In genomic region chr16:27470567-27471431, GRCh38 we compare ENCODE assay signal across 1 cellular context.
A peak's percentile ranks its signal among the peaks of the same experiment; 100 is the strongest.
TF ChIP-seq lines count a peak whose summit lies in the region.

No MANE protein-coding gene starts in this region.

TF ChIP-seq in HepG2, 621 proteins besides CTCF, POLR2A, EP300 and RAD21 (continued from another document and continues in another):
- no peak for TF ChIP-seq SRSF9 (IDR thresholded peaks at IDR 0.05; ENCODE audit: borderline replicate concordance, insufficient read depth, low read depth, low read length, poor library complexity, severe bottlenecking)
- TF ChIP-seq ZNF343 (CRISPR knock-in tag; IDR thresholded peaks at IDR 0.05) = 0 out of 2 replicates have a peak, but pooled peaks have one; percentile 51
- TF ChIP-seq CENPBD1 (CRISPR knock-in tag; IDR thresholded peaks at IDR 0.05; ENCODE audit: borderline replicate concordance, low read depth) = no peak
- peak; percentile 72 for TF ChIP-seq HNF1B (CRISPR knock-in tag; IDR thresholded peaks at IDR 0.05)
- TF ChIP-seq MXD4 (CRISPR knock-in tag; IDR thresholded peaks at IDR 0.05) = no peak
- no peak for TF ChIP-seq ZNF512 (CRISPR knock-in tag; IDR thresholded peaks at IDR 0.05)
- TF ChIP-seq MLX (CRISPR knock-in tag; IDR thresholded peaks at IDR 0.05) = peak; percentile 52; the same call in 1 of the 2 replicates
- no peak for TF ChIP-seq FIP1L1 (IDR thresholded peaks at IDR 0.05; ENCODE audit: borderline replicate concordance, insufficient read depth, low read depth, low read length)
- TF ChIP-seq ZNF589 (CRISPR knock-in tag; conservative IDR thresholded peaks at IDR 0.05) = peak; percentile 92
- no peak for TF ChIP-seq SNAPC5 (CRISPR knock-in tag; IDR thresholded peaks at IDR 0.05; ENCODE audit: borderline replicate concordance)
- peak; percentile 70 for TF ChIP-seq MIER3 (CRISPR knock-in tag; IDR thresholded peaks at IDR 0.05; ENCODE audit: borderline replicate concordance)
- TF ChIP-seq ZNF12 (CRISPR knock-in tag; IDR thresholded peaks at IDR 0.05) = no peak
- TF ChIP-seq ZNF687 (CRISPR knock-in tag; IDR thresholded peaks at IDR 0.05) = peak; percentile 97
- TF ChIP-seq FOXA3 (CRISPR knock-in tag; IDR thresholded peaks at IDR 0.05) = peak; percentile 70
- TF ChIP-seq ELF3 (CRISPR knock-in tag; IDR thresholded peaks at IDR 0.05) = peak; percentile 97
- peak; percentile 87; the same call in 1 of the 2 replicates for TF ChIP-seq ZNF614 (CRISPR knock-in tag; IDR thresholded peaks at IDR 0.05; ENCODE audit: borderline replicate concordance)
- TF ChIP-seq SRY (CRISPR knock-in tag; IDR thresholded peaks at IDR 0.05) = no peak
- TF ChIP-seq FOXO4 (CRISPR knock-in tag; conservative IDR thresholded peaks at IDR 0.05) = no peak
- TF ChIP-seq ZNF547 (CRISPR knock-in tag; IDR thresholded peaks at IDR 0.05) = no peak
- peak; percentile 66; the same call in 1 of the 2 replicates for TF ChIP-seq BCL6 (CRISPR knock-in tag; IDR thresholded peaks at IDR 0.05)
- no peak for TF ChIP-seq PATZ1 (CRISPR knock-in tag; IDR thresholded peaks at IDR 0.05)
- peak; percentile 65; the same call in 1 of the 2 replicates for TF ChIP-seq ZNF788 (CRISPR knock-in tag; IDR thresholded peaks at IDR 0.05; ENCODE audit: borderline replicate concordance)
- peak; percentile 97 for TF ChIP-seq TEAD3 (CRISPR knock-in tag; optimal IDR thresholded peaks at IDR 0.05; ENCODE audit: borderline replicate concordance)
- no peak for TF ChIP-seq SOX13 (IDR thresholded peaks at IDR 0.05)
- TF ChIP-seq SOX13 (CRISPR knock-in tag; conservative IDR thresholded peaks at IDR 0.05 in 1 of 2, IDR thresholded peaks at IDR 0.05 in 1 of 2) = peak in 1 of 2 experiments; percentile 60; a peak in 1 of 4 replicates
- peak; percentile 94; the same call in 2 of the 3 replicates for TF ChIP-seq MXI1 (IDR thresholded peaks at IDR 0.05; ENCODE audit: borderline replicate concordance, low read depth, low read length)
- TF ChIP-seq TCF12 (IDR thresholded peaks at IDR 0.05) = no peak
- no peak for TF ChIP-seq TCF12 (CRISPR knock-in tag; IDR thresholded peaks at IDR 0.05)
- no peak for TF ChIP-seq ZNF513 (CRISPR knock-in tag; conservative IDR thresholded peaks at IDR 0.05)
- TF ChIP-seq SP5 (CRISPR knock-in tag; IDR thresholded peaks at IDR 0.05; ENCODE audit: borderline replicate concordance, low read depth) = peak; percentile 93
- no peak for TF ChIP-seq IRX3 (CRISPR knock-in tag; IDR thresholded peaks at IDR 0.05; ENCODE audit: borderline replicate concordance, low read depth)
- TF ChIP-seq XBP1 (CRISPR knock-in tag; IDR thresholded peaks at IDR 0.05) = no peak
- TF ChIP-seq NPAS2 (CRISPR knock-in tag; IDR thresholded peaks at IDR 0.05; ENCODE audit: borderline replicate concordance) = no peak
- no peak for TF ChIP-seq ZNF282 (IDR thresholded peaks at IDR 0.05; ENCODE audit: partially characterized antibody)
- TF ChIP-seq ARID4A (CRISPR knock-in tag; IDR thresholded peaks at IDR 0.05; ENCODE audit: borderline replicate concordance) = peak; percentile 58; the same call in 1 of the 2 replicates
- peak; percentile 100 for TF ChIP-seq ZBTB38 (CRISPR knock-in tag; IDR thresholded peaks at IDR 0.05)
- no peak for TF ChIP-seq KMT2A (CRISPR knock-in tag; IDR thresholded peaks at IDR 0.05)
- TF ChIP-seq PRPF4 (IDR thresholded peaks at IDR 0.05; ENCODE audit: low read depth, low read length, poor library complexity, severe bottlenecking) = peak; percentile 80
- no peak for TF ChIP-seq FOXP1 (IDR thresholded peaks at IDR 0.05)
- TF ChIP-seq FOXP1 (CRISPR knock-in tag; IDR thresholded peaks at IDR 0.05) = peak; percentile 56; the same call in 1 of the 2 replicates
- peak; percentile 60 for TF ChIP-seq ATF3 (CRISPR knock-in tag; IDR thresholded peaks at IDR 0.05)
- no peak for TF ChIP-seq HCFC1 (IDR thresholded peaks at IDR 0.05; ENCODE audit: low read depth, low read length)
- TF ChIP-seq ZNF773 (CRISPR knock-in tag; IDR thresholded peaks at IDR 0.05; ENCODE audit: borderline replicate concordance) = no peak
- peak; percentile 100 for TF ChIP-seq RXRA (CRISPR knock-in tag; IDR thresholded peaks at IDR 0.05)
- TF ChIP-seq HIVEP1 (CRISPR knock-in tag; IDR thresholded peaks at IDR 0.05) = peak; percentile 46
- TF ChIP-seq KDM5B (CRISPR knock-in tag; IDR thresholded peaks at IDR 0.05; ENCODE audit: borderline replicate concordance) = peak; percentile 41; the same call in 1 of the 2 replicates
- peak; percentile 88 for TF ChIP-seq ESRRA (CRISPR knock-in tag; IDR thresholded peaks at IDR 0.05; ENCODE audit: low read depth)
